In the genomic region with DNA sequence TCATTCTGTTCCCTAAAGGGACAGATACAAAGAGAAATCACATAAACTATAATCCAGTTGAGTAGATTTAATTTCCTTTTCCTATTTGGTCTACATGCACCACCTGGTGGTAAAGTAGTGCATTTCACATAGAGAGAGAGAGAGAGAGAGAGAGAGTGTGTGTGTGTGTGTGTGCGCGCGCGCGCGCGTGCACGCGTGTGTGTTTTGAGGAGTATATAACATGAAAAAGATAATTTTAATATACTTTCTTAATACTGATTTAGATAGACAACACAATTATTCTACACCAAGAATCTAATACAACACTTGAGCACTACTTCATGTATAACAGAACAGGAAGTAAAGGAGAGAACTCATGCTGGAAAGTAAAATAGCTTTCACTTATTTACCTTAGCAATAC, we compare ENCODE assay signal across 1 cellular context.
TF ChIP-seq lines count a peak whose summit lies in the region.

No MANE protein-coding gene starts in this region.

TF ChIP-seq in GM23338, 12 proteins besides CTCF, POLR2A, EP300 and RAD21 (continued from another document):
- TF ChIP-seq, protein P1, sequence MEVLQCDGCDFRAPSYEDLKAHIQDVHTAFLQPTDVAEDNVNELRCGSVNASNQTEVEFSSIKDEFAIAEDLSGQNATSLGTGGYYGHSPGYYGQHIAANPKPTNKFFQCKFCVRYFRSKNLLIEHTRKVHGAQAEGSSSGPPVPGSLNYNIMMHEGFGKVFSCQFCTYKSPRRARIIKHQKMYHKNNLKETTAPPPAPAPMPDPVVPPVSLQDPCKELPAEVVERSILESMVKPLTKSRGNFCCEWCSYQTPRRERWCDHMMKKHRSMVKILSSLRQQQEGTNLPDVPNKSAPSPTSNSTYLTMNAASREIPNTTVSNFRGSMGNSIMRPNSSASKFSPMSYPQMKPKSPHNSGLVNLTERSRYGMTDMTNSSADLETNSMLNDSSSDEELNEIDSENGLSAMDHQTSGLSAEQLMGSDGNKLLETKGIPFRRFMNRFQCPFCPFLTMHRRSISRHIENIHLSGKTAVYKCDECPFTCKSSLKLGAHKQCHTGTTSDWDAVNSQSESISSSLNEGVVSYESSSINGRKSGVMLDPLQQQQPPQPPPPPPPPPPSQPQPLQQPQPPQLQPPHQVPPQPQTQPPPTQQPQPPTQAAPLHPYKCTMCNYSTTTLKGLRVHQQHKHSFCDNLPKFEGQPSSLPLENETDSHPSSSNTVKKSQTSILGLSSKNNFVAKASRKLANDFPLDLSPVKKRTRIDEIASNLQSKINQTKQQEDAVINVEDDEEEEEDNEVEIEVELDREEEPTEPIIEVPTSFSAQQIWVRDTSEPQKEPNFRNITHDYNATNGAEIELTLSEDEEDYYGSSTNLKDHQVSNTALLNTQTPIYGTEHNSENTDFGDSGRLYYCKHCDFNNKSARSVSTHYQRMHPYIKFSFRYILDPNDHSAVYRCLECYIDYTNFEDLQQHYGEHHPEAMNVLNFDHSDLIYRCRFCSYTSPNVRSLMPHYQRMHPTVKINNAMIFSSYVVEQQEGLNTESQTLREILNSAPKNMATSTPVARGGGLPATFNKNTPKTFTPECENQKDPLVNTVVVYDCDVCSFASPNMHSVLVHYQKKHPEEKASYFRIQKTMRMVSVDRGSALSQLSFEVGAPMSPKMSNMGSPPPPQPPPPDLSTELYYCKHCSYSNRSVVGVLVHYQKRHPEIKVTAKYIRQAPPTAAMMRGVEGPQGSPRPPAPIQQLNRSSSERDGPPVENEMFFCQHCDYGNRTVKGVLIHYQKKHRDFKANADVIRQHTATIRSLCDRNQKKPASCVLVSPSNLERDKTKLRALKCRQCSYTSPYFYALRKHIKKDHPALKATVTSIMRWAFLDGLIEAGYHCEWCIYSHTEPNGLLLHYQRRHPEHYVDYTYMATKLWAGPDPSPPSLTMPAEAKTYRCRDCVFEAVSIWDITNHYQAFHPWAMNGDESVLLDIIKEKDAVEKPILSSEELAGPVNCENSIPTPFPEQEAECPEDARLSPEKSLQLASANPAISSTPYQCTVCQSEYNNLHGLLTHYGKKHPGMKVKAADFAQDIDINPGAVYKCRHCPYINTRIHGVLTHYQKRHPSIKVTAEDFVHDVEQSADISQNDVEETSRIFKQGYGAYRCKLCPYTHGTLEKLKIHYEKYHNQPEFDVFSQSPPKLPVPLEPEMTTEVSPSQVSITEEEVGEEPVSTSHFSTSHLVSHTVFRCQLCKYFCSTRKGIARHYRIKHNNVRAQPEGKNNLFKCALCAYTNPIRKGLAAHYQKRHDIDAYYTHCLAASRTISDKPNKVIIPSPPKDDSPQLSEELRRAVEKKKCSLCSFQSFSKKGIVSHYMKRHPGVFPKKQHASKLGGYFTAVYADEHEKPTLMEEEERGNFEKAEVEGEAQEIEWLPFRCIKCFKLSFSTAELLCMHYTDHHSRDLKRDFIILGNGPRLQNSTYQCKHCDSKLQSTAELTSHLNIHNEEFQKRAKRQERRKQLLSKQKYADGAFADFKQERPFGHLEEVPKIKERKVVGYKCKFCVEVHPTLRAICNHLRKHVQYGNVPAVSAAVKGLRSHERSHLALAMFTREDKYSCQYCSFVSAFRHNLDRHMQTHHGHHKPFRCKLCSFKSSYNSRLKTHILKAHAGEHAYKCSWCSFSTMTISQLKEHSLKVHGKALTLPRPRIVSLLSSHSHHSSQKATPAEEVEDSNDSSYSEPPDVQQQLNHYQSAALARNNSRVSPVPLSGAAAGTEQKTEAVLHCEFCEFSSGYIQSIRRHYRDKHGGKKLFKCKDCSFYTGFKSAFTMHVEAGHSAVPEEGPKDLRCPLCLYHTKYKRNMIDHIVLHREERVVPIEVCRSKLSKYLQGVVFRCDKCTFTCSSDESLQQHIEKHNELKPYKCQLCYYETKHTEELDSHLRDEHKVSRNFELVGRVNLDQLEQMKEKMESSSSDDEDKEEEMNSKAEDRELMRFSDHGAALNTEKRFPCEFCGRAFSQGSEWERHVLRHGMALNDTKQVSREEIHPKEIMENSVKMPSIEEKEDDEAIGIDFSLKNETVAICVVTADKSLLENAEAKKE (CRISPR knock-in tag; IDR thresholded peaks at IDR 0.05), result no peak
- TF ChIP-seq CREB1 (CRISPR knock-in tag; IDR thresholded peaks at IDR 0.05; ENCODE audit: low read depth), result no peak
- TF ChIP-seq NANOG (IDR thresholded peaks at IDR 0.05; ENCODE audit: borderline replicate concordance), result no peak
- no peak for TF ChIP-seq ZNF114 (CRISPR knock-in tag; IDR thresholded peaks at IDR 0.05)
- no peak for TF ChIP-seq ZNF331 (CRISPR knock-in tag; IDR thresholded peaks at IDR 0.05; ENCODE audit: low read depth)
- TF ChIP-seq STAT1 (IDR thresholded peaks at IDR 0.05; ENCODE audit: unreplicated experiment), result no peak
